ENCODE assay signal across 8 cellular contexts in genomic region chr14:98458702-98459101, GRCh38.
"Had no signal": no experiment of that assay in that cellular context is flagged by ENCODE, and none has a peak within 500 bp of the region (broad histone marks: within the 10 kb centered on the region; RNA-seq: fewer than 3 reads in every experiment).

No MANE protein-coding gene starts in this region.

- H3K27me3 Mint-ChIP-seq: IgD-negative memory B cell had no signal

- H3K9ac ChIP-seq: KMS-11 had no signal

- H3K4me3 ChIP-seq: K562 had no signal

- H3K27ac Mint-ChIP-seq: IgD-negative memory B cell had no signal

- FAIRE-seq: HTR-8/SVneo, K562 had no signal

- H3K27ac ChIP-seq: HL-60, KMS-11 had no signal

- ATAC-seq: K562 had no signal

- H3K4me3 Mint-ChIP-seq: IgD-negative memory B cell had no signal

- DNase-seq: IMR-90, KBM-7, KG1 had no signal

- H3K4me2 ChIP-seq: KMS-11 had no signal

- H3K4me1 Mint-ChIP-seq: IgD-negative memory B cell had no signal
